Comparison of ENCODE assay signal across 1 cellular context in the genomic region with DNA sequence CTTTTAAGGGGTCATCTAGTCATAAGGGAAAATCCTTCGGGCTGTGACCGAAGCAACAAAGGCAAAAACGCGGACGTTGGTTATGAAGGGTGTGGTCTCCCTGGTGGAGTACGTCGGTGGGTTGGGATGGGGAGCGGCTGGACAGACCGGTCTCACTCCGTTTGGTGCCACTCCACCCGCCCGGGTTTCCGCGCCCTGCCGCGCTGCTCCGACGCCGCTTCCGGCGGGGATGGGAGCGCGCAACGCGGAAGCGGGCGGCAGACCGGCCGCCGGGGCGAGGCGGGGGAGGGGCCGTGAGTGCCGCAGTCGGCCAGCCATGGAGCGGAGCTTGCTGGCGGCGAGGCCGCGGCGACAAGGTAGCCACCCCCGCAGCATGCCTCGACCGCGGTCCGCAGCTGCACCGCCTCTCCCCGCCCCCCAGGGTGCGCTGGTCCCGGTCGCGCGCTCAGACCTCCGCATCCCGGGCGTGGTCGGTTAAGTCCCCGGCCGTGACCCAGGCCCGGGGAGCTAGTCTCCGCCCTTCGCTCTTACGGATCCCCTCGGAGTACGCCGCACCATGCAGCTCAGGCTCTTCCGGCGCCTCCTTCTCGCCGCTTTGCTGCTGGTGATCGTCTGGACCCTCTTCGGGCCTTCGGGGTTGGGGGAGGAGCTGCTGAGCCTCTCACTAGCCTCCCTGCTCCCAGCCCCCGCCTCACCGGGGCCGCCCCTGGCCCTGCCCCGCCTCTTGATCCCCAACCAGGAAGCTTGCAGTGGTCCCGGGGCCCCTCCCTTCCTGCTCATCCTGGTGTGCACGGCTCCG.
A peak's percentile ranks its signal among the peaks of the same experiment; 100 is the strongest.
TF ChIP-seq lines count a peak whose summit lies in the region.

A gene with protein sequence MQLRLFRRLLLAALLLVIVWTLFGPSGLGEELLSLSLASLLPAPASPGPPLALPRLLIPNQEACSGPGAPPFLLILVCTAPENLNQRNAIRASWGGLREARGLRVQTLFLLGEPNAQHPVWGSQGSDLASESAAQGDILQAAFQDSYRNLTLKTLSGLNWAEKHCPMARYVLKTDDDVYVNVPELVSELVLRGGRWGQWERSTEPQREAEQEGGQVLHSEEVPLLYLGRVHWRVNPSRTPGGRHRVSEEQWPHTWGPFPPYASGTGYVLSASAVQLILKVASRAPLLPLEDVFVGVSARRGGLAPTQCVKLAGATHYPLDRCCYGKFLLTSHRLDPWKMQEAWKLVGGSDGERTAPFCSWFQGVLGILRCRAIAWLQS (plus strand): TSS at position 260 of the 799 bp plus-strand sequence. CDS start 297 bp downstream, at position 557.

TF ChIP-seq in K562, 482 proteins besides CTCF, POLR2A, EP300 and RAD21 (continued from another document and continues in another):
- TF ChIP-seq, protein P1, sequence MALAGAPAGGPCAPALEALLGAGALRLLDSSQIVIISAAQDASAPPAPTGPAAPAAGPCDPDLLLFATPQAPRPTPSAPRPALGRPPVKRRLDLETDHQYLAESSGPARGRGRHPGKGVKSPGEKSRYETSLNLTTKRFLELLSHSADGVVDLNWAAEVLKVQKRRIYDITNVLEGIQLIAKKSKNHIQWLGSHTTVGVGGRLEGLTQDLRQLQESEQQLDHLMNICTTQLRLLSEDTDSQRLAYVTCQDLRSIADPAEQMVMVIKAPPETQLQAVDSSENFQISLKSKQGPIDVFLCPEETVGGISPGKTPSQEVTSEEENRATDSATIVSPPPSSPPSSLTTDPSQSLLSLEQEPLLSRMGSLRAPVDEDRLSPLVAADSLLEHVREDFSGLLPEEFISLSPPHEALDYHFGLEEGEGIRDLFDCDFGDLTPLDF (CRISPR knock-in tag; IDR thresholded peaks at IDR 0.05), result peak; percentile 33; the same call in 1 of the 2 replicates
- TF ChIP-seq CBFA2T3 (IDR thresholded peaks at IDR 0.05), result peak; percentile 38; the same call in 1 of the 2 replicates
- TF ChIP-seq, protein P2, sequence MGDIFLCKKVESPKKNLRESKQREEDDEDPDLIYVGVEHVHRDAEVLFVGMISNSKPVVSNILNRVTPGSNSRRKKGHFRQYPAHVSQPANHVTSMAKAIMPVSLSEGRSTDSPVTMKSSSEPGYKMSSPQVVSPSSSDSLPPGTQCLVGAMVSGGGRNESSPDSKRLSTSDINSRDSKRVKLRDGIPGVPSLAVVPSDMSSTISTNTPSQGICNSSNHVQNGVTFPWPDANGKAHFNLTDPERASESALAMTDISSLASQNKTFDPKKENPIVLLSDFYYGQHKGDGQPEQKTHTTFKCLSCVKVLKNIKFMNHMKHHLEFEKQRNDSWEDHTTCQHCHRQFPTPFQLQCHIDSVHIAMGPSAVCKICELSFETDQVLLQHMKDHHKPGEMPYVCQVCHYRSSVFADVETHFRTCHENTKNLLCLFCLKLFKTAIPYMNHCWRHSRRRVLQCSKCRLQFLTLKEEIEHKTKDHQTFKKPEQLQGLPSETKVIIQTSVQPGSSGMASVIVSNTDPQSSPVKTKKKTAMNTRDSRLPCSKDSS (IDR thresholded peaks at IDR 0.05; ENCODE audit: low read depth, partially characterized antibody), result no peak
- no peak for TF ChIP-seq SRSF3 (IDR thresholded peaks at IDR 0.05; ENCODE audit: insufficient read depth, low read length)
- TF ChIP-seq ZBTB1 (CRISPR knock-in tag; IDR thresholded peaks at IDR 0.05; ENCODE audit: borderline replicate concordance, low read depth), result peak; percentile 90; the same call in 1 of the 2 replicates
- no peak; the same call in 1 of the 2 replicates for TF ChIP-seq ZNF384 (IDR thresholded peaks at IDR 0.05; ENCODE audit: low read depth, low read length)
- no peak for TF ChIP-seq ADNP (tag; IDR thresholded peaks at IDR 0.05)
- 0 out of 2 replicates have a peak, but pooled peaks have one; percentile 75 for TF ChIP-seq CHCHD3 (CRISPR knock-in tag; IDR thresholded peaks at IDR 0.05)
- TF ChIP-seq, protein P3, sequence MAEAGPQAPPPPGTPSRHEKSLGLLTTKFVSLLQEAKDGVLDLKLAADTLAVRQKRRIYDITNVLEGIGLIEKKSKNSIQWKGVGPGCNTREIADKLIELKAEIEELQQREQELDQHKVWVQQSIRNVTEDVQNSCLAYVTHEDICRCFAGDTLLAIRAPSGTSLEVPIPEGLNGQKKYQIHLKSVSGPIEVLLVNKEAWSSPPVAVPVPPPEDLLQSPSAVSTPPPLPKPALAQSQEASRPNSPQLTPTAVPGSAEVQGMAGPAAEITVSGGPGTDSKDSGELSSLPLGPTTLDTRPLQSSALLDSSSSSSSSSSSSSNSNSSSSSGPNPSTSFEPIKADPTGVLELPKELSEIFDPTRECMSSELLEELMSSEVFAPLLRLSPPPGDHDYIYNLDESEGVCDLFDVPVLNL (CRISPR knock-in tag; IDR thresholded peaks at IDR 0.05; ENCODE audit: low read depth), result peak; percentile 51; the same call in 1 of the 2 replicates
- TF ChIP-seq JUND (IDR thresholded peaks at IDR 0.05; ENCODE audit: borderline replicate concordance, low read depth, low read length), result peak; percentile 62; the same call in 1 of the 2 replicates
- peak; percentile 55; the same call in 1 of the 3 replicates for TF ChIP-seq JUND (tag; IDR thresholded peaks at IDR 0.05; ENCODE audit: borderline replicate concordance, low read depth, low read length)
- peak; percentile 62 for TF ChIP-seq ZNF197 (CRISPR knock-in tag; IDR thresholded peaks at IDR 0.05; ENCODE audit: low read depth)
- TF ChIP-seq, protein P4, sequence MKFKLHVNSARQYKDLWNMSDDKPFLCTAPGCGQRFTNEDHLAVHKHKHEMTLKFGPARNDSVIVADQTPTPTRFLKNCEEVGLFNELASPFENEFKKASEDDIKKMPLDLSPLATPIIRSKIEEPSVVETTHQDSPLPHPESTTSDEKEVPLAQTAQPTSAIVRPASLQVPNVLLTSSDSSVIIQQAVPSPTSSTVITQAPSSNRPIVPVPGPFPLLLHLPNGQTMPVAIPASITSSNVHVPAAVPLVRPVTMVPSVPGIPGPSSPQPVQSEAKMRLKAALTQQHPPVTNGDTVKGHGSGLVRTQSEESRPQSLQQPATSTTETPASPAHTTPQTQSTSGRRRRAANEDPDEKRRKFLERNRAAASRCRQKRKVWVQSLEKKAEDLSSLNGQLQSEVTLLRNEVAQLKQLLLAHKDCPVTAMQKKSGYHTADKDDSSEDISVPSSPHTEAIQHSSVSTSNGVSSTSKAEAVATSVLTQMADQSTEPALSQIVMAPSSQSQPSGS (CRISPR knock-in tag; IDR thresholded peaks at IDR 0.05), result no peak
- peak; percentile 70 for TF ChIP-seq TAF1 (IDR thresholded peaks at IDR 0.05; ENCODE audit: control insufficient read depth, extremely low read depth, insufficient read depth, low read length, severe bottlenecking)
- TF ChIP-seq SREBF1 (IDR thresholded peaks at IDR 0.05; ENCODE audit: borderline replicate concordance, low read depth, low read length), result 0 out of 2 replicates have a peak, but pooled peaks have one; percentile 36
- TF ChIP-seq POLR2H (tag; IDR thresholded peaks at IDR 0.05; ENCODE audit: low read depth), result peak; percentile 58; the same call in 1 of the 2 replicates
- peak; percentile 96; the same call in 1 of the 2 replicates for TF ChIP-seq MTA3 (IDR thresholded peaks at IDR 0.05; ENCODE audit: borderline replicate concordance)
- TF ChIP-seq SRSF9 (IDR thresholded peaks at IDR 0.05; ENCODE audit: borderline replicate concordance, low read depth, low read length), result no peak
- TF ChIP-seq POLR2AphosphoS5 (IDR thresholded peaks at IDR 0.05; ENCODE audit: control insufficient read depth, insufficient read depth, low read depth, low read length), result peak; percentile 94
- TF ChIP-seq, protein P5, sequence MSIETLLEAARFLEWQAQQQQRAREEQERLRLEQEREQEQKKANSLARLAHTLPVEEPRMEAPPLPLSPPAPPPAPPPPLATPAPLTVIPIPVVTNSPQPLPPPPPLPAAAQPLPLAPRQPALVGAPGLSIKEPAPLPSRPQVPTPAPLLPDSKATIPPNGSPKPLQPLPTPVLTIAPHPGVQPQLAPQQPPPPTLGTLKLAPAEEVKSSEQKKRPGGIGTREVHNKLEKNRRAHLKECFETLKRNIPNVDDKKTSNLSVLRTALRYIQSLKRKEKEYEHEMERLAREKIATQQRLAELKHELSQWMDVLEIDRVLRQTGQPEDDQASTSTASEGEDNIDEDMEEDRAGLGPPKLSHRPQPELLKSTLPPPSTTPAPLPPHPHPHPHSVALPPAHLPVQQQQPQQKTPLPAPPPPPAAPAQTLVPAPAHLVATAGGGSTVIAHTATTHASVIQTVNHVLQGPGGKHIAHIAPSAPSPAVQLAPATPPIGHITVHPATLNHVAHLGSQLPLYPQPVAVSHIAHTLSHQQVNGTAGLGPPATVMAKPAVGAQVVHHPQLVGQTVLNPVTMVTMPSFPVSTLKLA (conservative IDR thresholded peaks at IDR 0.05), result peak; percentile 70 to 90; a peak in 2 of 4 replicates
- TF ChIP-seq TRIM28 (IDR thresholded peaks at IDR 0.05), result peak; percentile 18; the same call in 1 of the 2 replicates
- peak; percentile 66 for TF ChIP-seq SETDB1 (IDR thresholded peaks at IDR 0.05; ENCODE audit: low read length)
- no peak for TF ChIP-seq GABPB2 (CRISPR knock-in tag; conservative IDR thresholded peaks at IDR 0.05)
- no peak; the same call in 1 of the 2 replicates for TF ChIP-seq ZNF23 (CRISPR knock-in tag; IDR thresholded peaks at IDR 0.05)
- TF ChIP-seq, protein P6, sequence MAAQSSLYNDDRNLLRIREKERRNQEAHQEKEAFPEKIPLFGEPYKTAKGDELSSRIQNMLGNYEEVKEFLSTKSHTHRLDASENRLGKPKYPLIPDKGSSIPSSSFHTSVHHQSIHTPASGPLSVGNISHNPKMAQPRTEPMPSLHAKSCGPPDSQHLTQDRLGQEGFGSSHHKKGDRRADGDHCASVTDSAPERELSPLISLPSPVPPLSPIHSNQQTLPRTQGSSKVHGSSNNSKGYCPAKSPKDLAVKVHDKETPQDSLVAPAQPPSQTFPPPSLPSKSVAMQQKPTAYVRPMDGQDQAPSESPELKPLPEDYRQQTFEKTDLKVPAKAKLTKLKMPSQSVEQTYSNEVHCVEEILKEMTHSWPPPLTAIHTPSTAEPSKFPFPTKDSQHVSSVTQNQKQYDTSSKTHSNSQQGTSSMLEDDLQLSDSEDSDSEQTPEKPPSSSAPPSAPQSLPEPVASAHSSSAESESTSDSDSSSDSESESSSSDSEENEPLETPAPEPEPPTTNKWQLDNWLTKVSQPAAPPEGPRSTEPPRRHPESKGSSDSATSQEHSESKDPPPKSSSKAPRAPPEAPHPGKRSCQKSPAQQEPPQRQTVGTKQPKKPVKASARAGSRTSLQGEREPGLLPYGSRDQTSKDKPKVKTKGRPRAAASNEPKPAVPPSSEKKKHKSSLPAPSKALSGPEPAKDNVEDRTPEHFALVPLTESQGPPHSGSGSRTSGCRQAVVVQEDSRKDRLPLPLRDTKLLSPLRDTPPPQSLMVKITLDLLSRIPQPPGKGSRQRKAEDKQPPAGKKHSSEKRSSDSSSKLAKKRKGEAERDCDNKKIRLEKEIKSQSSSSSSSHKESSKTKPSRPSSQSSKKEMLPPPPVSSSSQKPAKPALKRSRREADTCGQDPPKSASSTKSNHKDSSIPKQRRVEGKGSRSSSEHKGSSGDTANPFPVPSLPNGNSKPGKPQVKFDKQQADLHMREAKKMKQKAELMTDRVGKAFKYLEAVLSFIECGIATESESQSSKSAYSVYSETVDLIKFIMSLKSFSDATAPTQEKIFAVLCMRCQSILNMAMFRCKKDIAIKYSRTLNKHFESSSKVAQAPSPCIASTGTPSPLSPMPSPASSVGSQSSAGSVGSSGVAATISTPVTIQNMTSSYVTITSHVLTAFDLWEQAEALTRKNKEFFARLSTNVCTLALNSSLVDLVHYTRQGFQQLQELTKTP (IDR thresholded peaks at IDR 0.05; ENCODE audit: low read depth in 1 of 2, partially characterized antibody in 2 of 2), result no peak
- TF ChIP-seq SIX5 (IDR thresholded peaks at IDR 0.05; ENCODE audit: borderline replicate concordance in 1 of 2, insufficient read depth in 1 of 2, low read depth in 1 of 2, low read length in 2 of 2), result no peak
- TF ChIP-seq HOXB6 (CRISPR knock-in tag; IDR thresholded peaks at IDR 0.05; ENCODE audit: borderline replicate concordance), result no peak
- TF ChIP-seq, protein P7, sequence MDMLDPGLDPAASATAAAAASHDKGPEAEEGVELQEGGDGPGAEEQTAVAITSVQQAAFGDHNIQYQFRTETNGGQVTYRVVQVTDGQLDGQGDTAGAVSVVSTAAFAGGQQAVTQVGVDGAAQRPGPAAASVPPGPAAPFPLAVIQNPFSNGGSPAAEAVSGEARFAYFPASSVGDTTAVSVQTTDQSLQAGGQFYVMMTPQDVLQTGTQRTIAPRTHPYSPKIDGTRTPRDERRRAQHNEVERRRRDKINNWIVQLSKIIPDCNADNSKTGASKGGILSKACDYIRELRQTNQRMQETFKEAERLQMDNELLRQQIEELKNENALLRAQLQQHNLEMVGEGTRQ (CRISPR knock-in tag; IDR thresholded peaks at IDR 0.05), result no peak
